14 cellular contexts compared by ENCODE assay signal in genomic region chr7:15424468-15424867, GRCh38.
"Had no signal": no experiment of that assay in that cellular context is flagged by ENCODE, and none has a peak within 500 bp of the region (broad histone marks: within the 10 kb centered on the region; RNA-seq: fewer than 3 reads in every experiment).

No MANE protein-coding gene starts in this region.

- H3K36me3 ChIP-seq: gastrocnemius medialis, heart right ventricle, left ventricle myocardium inferior, uterus had no signal

- H3K27ac ChIP-seq: gastrocnemius medialis, heart right ventricle, left ventricle myocardium inferior, psoas muscle, uterus had no signal

- DNase-seq: activated CD4-positive, alpha-beta T cell treated with anti-CD3 and anti-CD28 coated beads, Interleukin-2, amount 50 U/mL, for 1 hour; activated CD4-positive, CD25-positive, alpha-beta regulatory T cell; activated T-cell treated with anti-CD3 and anti-CD28 coated beads for 4 hours; amniotic stem cell; gastrocnemius medialis; heart right ventricle; left ventricle myocardium inferior; occipital lobe; psoas muscle; stimulated activated CD4-positive, alpha-beta T cell treated with anti-CD3 and anti-CD28 coated beads, Interleukin-4, amount 100 ng/mL, for 24 hours; stimulated activated naive CD8-positive, alpha-beta T cell treated with anti-CD3 and anti-CD28 coated beads, Interleukin-15, amount 100 ng/mL, for 72 hours; T-helper 17 cell; uterus had no signal

- H3K4me3 ChIP-seq: gastrocnemius medialis, heart right ventricle, left ventricle myocardium inferior, psoas muscle, uterus had no signal

- H3K4me1 ChIP-seq: gastrocnemius medialis, heart right ventricle, left ventricle myocardium inferior, psoas muscle, uterus had no signal

- ATAC-seq: gastrocnemius medialis; heart right ventricle; psoas muscle; sciatic nerve; stimulated activated naive CD8-positive, alpha-beta T cell treated with anti-CD3 and anti-CD28 coated beads, Interleukin-15, amount 100 ng/mL, for 72 hours; T-helper 17 cell had no signal

- H3K27me3 ChIP-seq: gastrocnemius medialis, heart right ventricle, uterus had no signal

- H3K9me3 ChIP-seq: gastrocnemius medialis, heart right ventricle, left ventricle myocardium inferior, psoas muscle, uterus had no signal
